Comparison of ENCODE assay signal across 11 cellular contexts in the genomic region with DNA sequence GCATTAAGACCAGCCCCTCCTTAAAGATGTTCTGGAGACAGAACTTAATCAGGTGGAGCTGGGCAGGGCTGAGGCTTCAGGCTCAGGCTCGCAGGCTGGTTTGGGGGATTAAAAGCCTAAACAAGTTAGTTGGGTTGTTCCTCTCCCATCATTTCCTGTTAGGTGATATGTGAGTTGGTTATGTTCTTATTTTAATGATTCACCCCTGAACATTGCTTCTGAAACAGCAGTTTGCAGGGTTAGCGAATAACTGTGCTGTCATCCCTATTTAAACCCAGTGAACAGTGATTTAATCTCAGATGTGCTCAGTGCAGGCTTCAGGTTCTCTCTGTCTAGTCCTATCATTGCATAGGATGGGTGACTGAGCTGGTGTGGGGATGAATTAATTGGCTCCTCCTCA. TPM values are rescaled to one million over a fixed set of nuclear protein-coding genes. Genes with fewer than 3 reads are reported as not detected.
DNase-seq lines count a peak whose midpoint lies in the region; TF ChIP-seq lines count a peak whose summit lies in the region.
"Had no signal": no experiment of that assay in that cellular context is flagged by ENCODE, and none has a peak within 500 bp of the region (broad histone marks: within the 10 kb centered on the region; RNA-seq: fewer than 3 reads in every experiment).

No MANE protein-coding gene starts in this region.

- H3K36me3 ChIP-seq in brain microvascular endothelial cell (replicated peaks) (no peaks in the 10 kb centered on the region), testis (ENCODE audit: low read depth, missing control alignments) (no peaks in the 10 kb centered on the region)

- H3K27ac Mint-ChIP-seq in nephron = peak overlapping the region in 2 of 3 experiments; percentile 44 to 83
- H3K27ac Mint-ChIP-seq: IgD-negative memory B cell had no signal

- peaks cover 49% of the 10 kb centered on the region for H3K4me1 Mint-ChIP-seq in nephron

- peaks cover 14% of the 10 kb centered on the region for H3K27me3 Mint-ChIP-seq in nephron (ENCODE audit: low read depth)

- H3K27ac ChIP-seq in brain microvascular endothelial cell = no peak overlapping the region
- no peak overlapping the region for H3K27ac ChIP-seq in testis

- in situ Hi-C loops in brain microvascular endothelial cell (cut with HindIII; ENCODE audit: low pct_ligation_motif_present, low sequenced_read_pairs) = no loop called here

- no peak for TF ChIP-seq POLR2A in testis (IDR thresholded peaks at IDR 0.05)

- H3K4me3 Mint-ChIP-seq in nephron = peak overlapping the region in 2 of 3 experiments; percentile 6 to 39

- H3K4me1 ChIP-seq in testis = peaks cover 6% of the 10 kb centered on the region

- H3K4me3 ChIP-seq in brain microvascular endothelial cell (ENCODE audit: low read depth, low read length) (no peak overlapping the region), testis (no peak overlapping the region)

- intact Hi-C loops in testis (cut with DNase I; ENCODE audit: low total_unique reads) = no loop called here

- WGBS in testis, 2 donors = 85 to 92% methylated on average over 2 of the region's 2 CpGs

- TF ChIP-seq CTCF in brain microvascular endothelial cell (IDR thresholded peaks at IDR 0.05; ENCODE audit: low read depth, low read length, missing control alignments) = no peak
- TF ChIP-seq CTCF in nephron (IDR thresholded peaks at IDR 0.05; ENCODE audit: unreplicated experiment in 3 of 3) = no peak
- TF ChIP-seq CTCF in testis (IDR thresholded peaks at IDR 0.05) = no peak

- no peaks in the 10 kb centered on the region for H3K27me3 ChIP-seq in brain microvascular endothelial cell (replicated peaks)
- H3K27me3 ChIP-seq in testis = no peaks in the 10 kb centered on the region

- H3K9me3 Mint-ChIP-seq in nephron = no peaks in the 10 kb centered on the region
- H3K9me3 Mint-ChIP-seq: effector memory CD8-positive, alpha-beta T cell; IgD-negative memory B cell had no signal

- DNase-seq in GM04503 (ENCODE audit: low read depth) (peak; percentile 20), M059J (ENCODE audit: low read depth) (peak; percentile 66), brain microvascular endothelial cell (peak; percentile 48), NCI-H748 (lab: John Stamatoyannopoulos, UW; ENCODE audit: unreplicated experiment) (no peak), AG20443 (ENCODE audit: low spot score) (no peak), testis (no peak)
- DNase-seq: effector memory CD8-positive, alpha-beta T cell; NCI-H1930; substantia nigra had no signal

- H3K36me3 Mint-ChIP-seq in nephron (ENCODE audit: low read depth) = no peaks in the 10 kb centered on the region
- H3K36me3 Mint-ChIP-seq: IgD-negative memory B cell had no signal

- no peaks in the 10 kb centered on the region for H3K9me3 ChIP-seq in testis

RNA-seq across cellular contexts. Expression of gene BIRC3, which starts 47.4 kb away (rescaled TPM):
- 5.3 and 8.7 TPM in 2 replicates for total RNA-seq in M059J (2014; rRNA removed; shearing (Covaris generic))
- total RNA-seq in testis = 10 to 100 TPM in 1 of 2 donors, 1 to 10 TPM in 1; 6.4 to 10.9 TPM
- polyA plus RNA-seq in testis (ENCODE audit: insufficient read depth, low read depth, low replicate concordance) = 6.2 TPM

Comparison
In these comparisons a context has a peak if more than half of its experiments do, and no peak if none do; other contexts are left out.
1. DNase-seq: peak in GM04503 (single experiment), M059J (single experiment) and brain microvascular endothelial cell (single experiment); none in NCI-H748 (single experiment), AG20443 (single experiment) and testis (single experiment).